9 cellular contexts compared by ENCODE assay signal in the genomic region with DNA sequence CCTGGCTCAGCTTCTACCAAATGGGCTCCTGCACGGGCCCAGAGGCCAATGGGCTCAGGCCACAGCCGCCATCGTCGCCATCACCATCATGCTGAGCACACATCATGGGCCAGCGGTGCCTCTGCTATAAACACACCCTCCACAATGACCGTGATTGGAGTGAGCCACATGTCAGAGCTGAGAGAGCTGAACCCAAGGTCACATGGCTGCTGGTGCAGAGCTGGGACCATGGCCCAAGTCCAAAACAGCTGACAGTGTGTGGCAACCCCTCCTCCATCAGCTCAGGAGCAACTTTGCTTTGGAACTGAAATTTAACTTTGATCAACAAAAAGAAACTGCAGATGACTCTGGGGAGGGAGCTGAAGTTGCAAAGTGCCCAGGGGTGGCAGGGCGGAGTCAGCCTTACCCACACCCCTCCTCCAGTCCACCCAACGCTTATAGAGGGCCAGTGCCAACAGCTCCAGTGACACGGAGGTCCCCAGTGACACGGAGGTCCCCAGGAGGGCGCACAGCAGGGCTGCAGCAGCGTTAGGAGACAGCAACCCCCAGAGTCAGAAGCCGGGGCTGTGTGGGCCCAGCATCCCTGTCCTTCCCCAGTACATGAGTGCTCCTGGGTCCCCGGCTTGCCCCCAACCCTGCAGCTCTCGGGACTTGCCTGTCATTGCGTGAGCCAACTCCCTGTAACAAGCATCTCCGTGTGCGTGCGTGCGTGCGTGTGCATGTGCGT.
DNase-seq lines count a peak whose midpoint lies in the region; ATAC-seq and TF ChIP-seq lines count a peak whose summit lies in the region.
"Had no signal": no experiment of that assay in that cellular context is flagged by ENCODE, and none has a peak within 500 bp of the region (broad histone marks: within the 10 kb centered on the region; RNA-seq: fewer than 3 reads in every experiment).

No MANE protein-coding gene starts in this region.

- TF ChIP-seq POLR2A in heart left ventricle (IDR thresholded peaks at IDR 0.05) = no peak

- no peaks in the 10 kb centered on the region for H3K9me2 ChIP-seq in OCI-LY7 (ENCODE audit: insufficient read depth, low read length)

- H3K9me3 ChIP-seq in OCI-LY7 (ENCODE audit: low read length) (no peaks in the 10 kb centered on the region), heart left ventricle (no peaks in the 10 kb centered on the region)

- peak; percentile 77 to 89 (median 83) for ATAC-seq in heart left ventricle
- peak; percentile 69 for ATAC-seq in sciatic nerve
- ATAC-seq in GM18517 (IDR thresholded peaks at IDR 0.05; ENCODE audit: unreplicated experiment) = no peak

- DNase-seq in GM19238 (ENCODE audit: insufficient read length, low spot score) (peak; percentile 35), OCI-LY7 (ENCODE audit: low spot score) (no peak), heart left ventricle (peak in 4 of 5 donors; percentile 60 to 81 (median 68)), sciatic nerve (ENCODE audit: low spot score) (no peak), cerebellar cortex (ENCODE audit: low spot score) (no peak), DMS53 treated with DMSO at 0.1 percent for 48 hours (lab: John Stamatoyannopoulos, UW; ENCODE audit: unreplicated experiment) (no peak), NCI-H128 (lab: John Stamatoyannopoulos, UW; ENCODE audit: unreplicated experiment) (no peak)

- H3K4me3 ChIP-seq in OCI-LY7 (ENCODE audit: low read depth, low read length, poor library complexity, severe bottlenecking) = no peak overlapping the region
- H3K4me3 ChIP-seq in heart left ventricle = peak overlapping the region in 1 of 12 donors; percentile 40

- no peaks in the 10 kb centered on the region for H3K27me3 ChIP-seq in heart left ventricle

- H3K4me1 ChIP-seq in OCI-LY7 (ENCODE audit: insufficient read depth, low read length, poor library complexity, severe bottlenecking) (no peaks in the 10 kb centered on the region), heart left ventricle (peaks cover 0 to 62% (median 8%) of the 10 kb centered on the region in 12 donors)

- H3K27ac ChIP-seq in OCI-LY7 (ENCODE audit: low read depth, low read length, poor library complexity, severe bottlenecking) = no peak overlapping the region
- H3K27ac ChIP-seq in heart left ventricle = peak overlapping the region in 1 of 12 donors; percentile 73
- H3K27ac ChIP-seq: KMS-11 had no signal

- H3K79me2 ChIP-seq in OCI-LY7 (ENCODE audit: insufficient read depth, low read depth, low read length) = no peaks in the 10 kb centered on the region

- H3K36me3 ChIP-seq in OCI-LY7 (ENCODE audit: insufficient read depth, low read length) (no peaks in the 10 kb centered on the region), heart left ventricle (peaks cover 0 to 3% (median 0%) of the 10 kb centered on the region in 9 donors)

- H4K20me1 ChIP-seq in OCI-LY7 (ENCODE audit: insufficient read depth, low read length) = no peaks in the 10 kb centered on the region

- peak overlapping the region; percentile 9; the same call in 1 of the 2 replicates for H3K4me2 ChIP-seq in OCI-LY7 (ENCODE audit: low read length)
- H3K4me2 ChIP-seq: KMS-11 had no signal

- POLR2A ChIA-PET in OCI-LY7 (lab: Charles Lee) = no interaction called here

- WGBS in heart left ventricle, 4 donors = 66 to 78% (median 72%) methylated on average over 14 to 22 of the region's 22 CpGs

- BruUV-seq in OCI-LY7 (replicated peaks; lab: Mats Ljungman, UMichigan) = no TSS peak

- H2AFZ ChIP-seq in OCI-LY7 (ENCODE audit: low read length) = no peak overlapping the region

- CTCF ChIA-PET in OCI-LY7 (lab: Charles Lee; ENCODE audit: unreplicated experiment) = no interaction called here

- TF ChIP-seq CTCF in OCI-LY7 (conservative IDR thresholded peaks at IDR 0.05; ENCODE audit: low read length) = no peak
- TF ChIP-seq CTCF in heart left ventricle (IDR thresholded peaks at IDR 0.05) = no peak

- intact Hi-C loops in OCI-LY7 (cut with micrococcal nuclease; ENCODE audit: unreplicated experiment) (no loop called here), heart left ventricle (cut with DNase I) (loop anchor here in 1 of 10 donors (10.0 kb wide), 1 partner anchor 285 kb away; no protein-coding TSS in a partner anchor), sciatic nerve (cut with DNase I) (no loop called here)

Comparison
In these comparisons a context has a peak if more than half of its experiments do, and no peak if none do; other contexts are left out.
1. DNase-seq: peak in GM19238 (single experiment) and heart left ventricle (4 of 5); none in OCI-LY7 (single experiment), sciatic nerve (single experiment), cerebellar cortex (single experiment), DMS53 treated with DMSO at 0.1 percent for 48 hours (single experiment) and NCI-H128 (single experiment).